Comparison of ENCODE assay signal across 30 cellular contexts in the genomic region with DNA sequence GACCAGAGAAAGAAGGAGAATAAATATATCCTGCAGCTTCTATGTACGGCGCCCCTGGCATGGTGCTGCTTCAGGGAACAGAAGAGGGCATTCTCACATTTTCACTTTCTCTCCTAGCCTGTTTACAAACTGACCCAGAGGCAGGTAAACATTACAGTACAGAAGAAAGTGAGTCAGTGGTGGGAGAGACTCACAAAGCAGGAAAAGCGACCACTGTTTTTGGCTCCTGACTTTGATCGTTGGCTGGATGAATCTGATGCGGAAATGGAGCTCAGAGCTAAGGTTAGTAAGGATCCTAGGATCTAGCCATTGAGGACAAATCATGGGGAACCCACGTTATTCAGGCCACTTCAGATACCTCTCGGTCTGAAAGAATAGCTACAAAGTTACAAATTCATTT.
"Had no signal": no experiment of that assay in that cellular context is flagged by ENCODE, and none has a peak within 500 bp of the region (broad histone marks: within the 10 kb centered on the region; RNA-seq: fewer than 3 reads in every experiment).

No MANE protein-coding gene starts in this region.

- H3K4me3 Mint-ChIP-seq: immature natural killer cell; mesothelial cell of epicardium; naive thymus-derived CD4-positive, alpha-beta T cell; natural killer cell treated with Interleukin-12 subunit alpha and Interleukin-12 subunit beta and Interleukin-15 and Interleukin-18, amount 100 ng/mL, for 72 hours; stimulated activated memory B cell treated with anti-CD40 and anti-IgM and Interleukin-4, amounts not matched to agents 10 μg/mL and 1 μg/mL and 100 μg/mL, for 72 hours; stimulated activated naive CD8-positive, alpha-beta T cell treated with anti-CD3 and anti-CD28 coated beads, Interleukin-15, amount 100 ng/mL, for 72 hours had no signal

- H3K36me3 ChIP-seq: prostate gland, transverse colon, uterus had no signal

- H3K4me1 Mint-ChIP-seq: immature natural killer cell; naive thymus-derived CD4-positive, alpha-beta T cell; stimulated activated memory B cell treated with anti-CD40 and anti-IgM and Interleukin-4, amounts not matched to agents 10 μg/mL and 1 μg/mL and 100 μg/mL, for 72 hours; stimulated activated naive CD8-positive, alpha-beta T cell treated with anti-CD3 and anti-CD28 coated beads, Interleukin-15, amount 100 ng/mL, for 72 hours had no signal

- H3K27ac ChIP-seq: heart left ventricle, left lung, pancreas, prostate gland, sigmoid colon, spleen, testis, thyroid gland, transverse colon, upper lobe of right lung, uterus had no signal

- H3K4me1 ChIP-seq: heart left ventricle, left lung, pancreas, prostate gland, sigmoid colon, spleen, testis, thyroid gland, transverse colon, upper lobe of right lung, uterus had no signal

- H3K27me3 Mint-ChIP-seq: naive thymus-derived CD4-positive, alpha-beta T cell; natural killer cell treated with Interleukin-12 subunit alpha and Interleukin-12 subunit beta and Interleukin-15 and Interleukin-18, amount 100 ng/mL, for 72 hours; stimulated activated memory B cell treated with anti-CD40 and anti-IgM and Interleukin-4, amounts not matched to agents 10 μg/mL and 1 μg/mL and 100 μg/mL, for 72 hours; stimulated activated naive CD8-positive, alpha-beta T cell treated with anti-CD3 and anti-CD28 coated beads, Interleukin-15, amount 100 ng/mL, for 72 hours had no signal

- H3K27ac Mint-ChIP-seq: immature natural killer cell; mesothelial cell of epicardium; naive thymus-derived CD4-positive, alpha-beta T cell; natural killer cell treated with Interleukin-12 subunit alpha and Interleukin-12 subunit beta and Interleukin-15 and Interleukin-18, amount 100 ng/mL, for 72 hours; stimulated activated memory B cell treated with anti-CD40 and anti-IgM and Interleukin-4, amounts not matched to agents 10 μg/mL and 1 μg/mL and 100 μg/mL, for 72 hours had no signal

- DNase-seq: heart left ventricle; hypothalamus; immature natural killer cell; kidney; left colon; left lung; mesendoderm; naive thymus-derived CD4-positive, alpha-beta T cell; nucleus accumbens; pancreas; posterior cingulate gyrus; retina; right cardiac atrium; sigmoid colon; small intestine; spleen; stimulated activated CD4-positive, alpha-beta T cell treated with anti-CD3 and anti-CD28 coated beads, Interleukin-4, amount 100 ng/mL, for 24 hours; stimulated activated naive CD4-positive, alpha-beta T cell treated with Interleukin-2 at 50 U/mL for 16 hours; stimulated activated naive CD8-positive, alpha-beta T cell treated with anti-CD3 and anti-CD28 coated beads, Interleukin-15, amount 100 ng/mL, for 72 hours; substantia nigra; testis; thyroid gland; transverse colon; upper lobe of right lung; uterus had no signal

- H3K9me3 Mint-ChIP-seq: immature natural killer cell; mesothelial cell of epicardium; naive thymus-derived CD4-positive, alpha-beta T cell; natural killer cell treated with Interleukin-12 subunit alpha and Interleukin-12 subunit beta and Interleukin-15 and Interleukin-18, amount 100 ng/mL, for 72 hours; stimulated activated memory B cell treated with anti-CD40 and anti-IgM and Interleukin-4, amounts not matched to agents 10 μg/mL and 1 μg/mL and 100 μg/mL, for 72 hours; stimulated activated naive CD8-positive, alpha-beta T cell treated with anti-CD3 and anti-CD28 coated beads, Interleukin-15, amount 100 ng/mL, for 72 hours had no signal

- ATAC-seq: heart left ventricle; left colon; left lung; naive thymus-derived CD4-positive, alpha-beta T cell; natural killer cell treated with Interleukin-12 subunit alpha and Interleukin-12 subunit beta and Interleukin-15 and Interleukin-18, amount 100 ng/mL, for 72 hours; pancreas; right cardiac atrium; stimulated activated memory B cell treated with anti-CD40 and anti-IgM and Interleukin-4, amounts not matched to agents 10 μg/mL and 1 μg/mL and 100 μg/mL, for 72 hours; stimulated activated naive CD8-positive, alpha-beta T cell treated with anti-CD3 and anti-CD28 coated beads, Interleukin-15, amount 100 ng/mL, for 72 hours; upper lobe of right lung had no signal

- H3K27me3 ChIP-seq: heart left ventricle, left lung, pancreas, sigmoid colon, spleen, testis, thyroid gland, transverse colon, upper lobe of right lung, uterus had no signal

- H3K9me3 ChIP-seq: heart left ventricle, left lung, pancreas, prostate gland, sigmoid colon, spleen, testis, thyroid gland, transverse colon, upper lobe of right lung, uterus had no signal

- H3K4me3 ChIP-seq: heart left ventricle, left lung, lung, pancreas, prostate gland, sigmoid colon, spleen, testis, thyroid gland, transverse colon, upper lobe of right lung, uterus had no signal
